In genomic region chr10:129517680-129518057, GRCh38 we compare ENCODE assay signal across 19 cellular contexts. TPM values are rescaled to one million over a fixed set of nuclear protein-coding genes. Genes with fewer than 3 reads are reported as not detected.
DNase-seq lines count a peak whose midpoint lies in the region; ATAC-seq and TF ChIP-seq lines count a peak whose summit lies in the region.
"Had no signal": no experiment of that assay in that cellular context is flagged by ENCODE, and none has a peak within 500 bp of the region (broad histone marks: within the 10 kb centered on the region; RNA-seq: fewer than 3 reads in every experiment).

No MANE protein-coding gene starts in this region.

- peak overlapping the region; percentile 57 for H3K27ac Mint-ChIP-seq in CD8-positive, alpha-beta T cell
- H3K27ac Mint-ChIP-seq in activated B cell treated with CpG ODN at 0.5 μM for 24 hours = peak overlapping the region; percentile 24
- H3K27ac Mint-ChIP-seq in naive thymus-derived CD4-positive, alpha-beta T cell = no peak overlapping the region

- peaks cover 5% of the 10 kb centered on the region for H3K9me3 ChIP-seq in CD8-positive, alpha-beta T cell (ENCODE audit: low read length)
- H3K9me3 ChIP-seq in naive thymus-derived CD4-positive, alpha-beta T cell (ENCODE audit: control insufficient read depth in 2 of 3, low read length in 3 of 3) = peaks cover 0 to 12% (median 0%) of the 10 kb centered on the region in 3 experiments
- H3K9me3 ChIP-seq: MG63 had no signal

- no peaks in the 10 kb centered on the region for H3K27me3 ChIP-seq in CD8-positive, alpha-beta T cell (ENCODE audit: insufficient read depth, low read length)
- no peaks in the 10 kb centered on the region for H3K27me3 ChIP-seq in naive thymus-derived CD4-positive, alpha-beta T cell (ENCODE audit: control insufficient read depth in 2 of 2, insufficient read depth in 2 of 2, low read length in 2 of 2)
- H3K27me3 ChIP-seq: MG63 had no signal

- H3K4me3 ChIP-seq in CD8-positive, alpha-beta T cell (ENCODE audit: low read depth, low read length) = no peak overlapping the region
- H3K4me3 ChIP-seq in naive thymus-derived CD4-positive, alpha-beta T cell (ENCODE audit: low read length) = no peak overlapping the region
- H3K4me3 ChIP-seq: MG63, PC-9 had no signal

- no peak overlapping the region for H3K4me3 Mint-ChIP-seq in CD8-positive, alpha-beta T cell
- no peak overlapping the region for H3K4me3 Mint-ChIP-seq in activated B cell treated with CpG ODN at 0.5 μM for 24 hours
- H3K4me3 Mint-ChIP-seq in naive thymus-derived CD4-positive, alpha-beta T cell = no peak overlapping the region
- H3K4me3 Mint-ChIP-seq: CD4-positive, CD25-positive, alpha-beta regulatory T cell had no signal

- H3K27me3 Mint-ChIP-seq in CD8-positive, alpha-beta T cell (ENCODE audit: low read depth) = no peaks in the 10 kb centered on the region
- H3K27me3 Mint-ChIP-seq in activated B cell treated with CpG ODN at 0.5 μM for 24 hours = no peaks in the 10 kb centered on the region
- H3K27me3 Mint-ChIP-seq in naive thymus-derived CD4-positive, alpha-beta T cell = no peaks in the 10 kb centered on the region
- H3K27me3 Mint-ChIP-seq: CD4-positive, CD25-positive, alpha-beta regulatory T cell had no signal

- intact Hi-C loops in CD8-positive, alpha-beta T cell (cut with DNase I, micrococcal nuclease) = no loop called here
- intact Hi-C loops in activated B cell treated with CpG ODN at 0.5 μM for 24 hours (cut with micrococcal nuclease) = no loop called here
- intact Hi-C loops in naive thymus-derived CD4-positive, alpha-beta T cell (cut with micrococcal nuclease) = no loop called here

- H3K36me3 ChIP-seq in CD8-positive, alpha-beta T cell (ENCODE audit: insufficient read depth, low read length) = no peaks in the 10 kb centered on the region
- H3K36me3 ChIP-seq in naive thymus-derived CD4-positive, alpha-beta T cell (ENCODE audit: control insufficient read depth in 2 of 3, insufficient read depth in 3 of 3, low read length in 3 of 3) = peaks cover 0 to 5% (median 0%) of the 10 kb centered on the region in 3 experiments
- H3K36me3 ChIP-seq: MG63 had no signal

- peaks cover 3% of the 10 kb centered on the region for H3K9me3 Mint-ChIP-seq in CD8-positive, alpha-beta T cell
- H3K9me3 Mint-ChIP-seq in activated B cell treated with CpG ODN at 0.5 μM for 24 hours = no peaks in the 10 kb centered on the region
- peaks cover 0 to 22% (median 0%) of the 10 kb centered on the region in 11 donors for H3K9me3 Mint-ChIP-seq in naive thymus-derived CD4-positive, alpha-beta T cell

- in situ Hi-C loops in G401 (cut with HindIII; ENCODE audit: low sequenced_read_pairs) = no loop called here

- ATAC-seq in CD8-positive, alpha-beta T cell = no peak
- ATAC-seq in activated B cell treated with CpG ODN at 0.5 μM for 24 hours (ENCODE audit: low read depth) = no peak
- peak; percentile 68 for ATAC-seq in naive thymus-derived CD4-positive, alpha-beta T cell
- no peak for ATAC-seq in SK-N-SH treated with all-trans-retinoic acid at 6 μM for 48 hours

- no peak overlapping the region for H3K27ac ChIP-seq in CD8-positive, alpha-beta T cell (ENCODE audit: low read depth, low read length)
- no peak overlapping the region for H3K27ac ChIP-seq in naive thymus-derived CD4-positive, alpha-beta T cell (ENCODE audit: low read depth, low read length)
- H3K27ac ChIP-seq: PC-9 had no signal

- peaks cover 21% of the 10 kb centered on the region for H3K4me1 Mint-ChIP-seq in CD8-positive, alpha-beta T cell (ENCODE audit: low read depth)
- H3K4me1 Mint-ChIP-seq in activated B cell treated with CpG ODN at 0.5 μM for 24 hours = peaks cover 13% of the 10 kb centered on the region
- H3K4me1 Mint-ChIP-seq in naive thymus-derived CD4-positive, alpha-beta T cell = peaks cover 0 to 35% (median 25%) of the 10 kb centered on the region in 7 donors

- DNase-seq in CD8-positive, alpha-beta T cell = peak in 2 of 7 experiments; percentile 13 to 39
- no peak for DNase-seq in activated B cell treated with CpG ODN at 0.5 μM for 24 hours
- no peak for DNase-seq in naive thymus-derived CD4-positive, alpha-beta T cell
- DNase-seq in stimulated activated CD8-positive, alpha-beta memory T cell treated with anti-CD3 and anti-CD28 coated beads, Interleukin-4, amount 100 ng/mL, for 48 hours = peak; percentile 27
- DNase-seq in G401 (ENCODE audit: low spot score) = no peak
- DNase-seq in activated gamma-delta T cell (lab: John Stamatoyannopoulos, UW) = no peak
- no peak for DNase-seq in H4 (ENCODE audit: low spot score)
- DNase-seq: CD4-positive, CD25-positive, alpha-beta regulatory T cell; DMS79; H7; Karpas-422; MG63; NCI-H1092; NCI-H146; NCI-H2081; NCI-H510A; NCI-H774; PC-9 had no signal

- POLR2A ChIA-PET in CD8-positive, alpha-beta T cell (lab: Charles Lee) = interaction anchor here (1.1 kb wide), 1 partner anchor 51 kb away, joined by 3 read pairs; the partner anchor contains the start of gene MGMT
- POLR2A ChIA-PET in activated B cell treated with CpG ODN at 0.5 μM for 24 hours (lab: Charles Lee) = no interaction called here
- POLR2A ChIA-PET in naive thymus-derived CD4-positive, alpha-beta T cell (lab: Charles Lee) = no interaction called here

- no peak for TF ChIP-seq CTCF in CD8-positive, alpha-beta T cell (IDR thresholded peaks at IDR 0.05)
- no peak for TF ChIP-seq CTCF in activated B cell treated with CpG ODN at 0.5 μM for 24 hours (IDR thresholded peaks at IDR 0.05)

- H3K36me3 Mint-ChIP-seq in CD8-positive, alpha-beta T cell = peaks cover 22% of the 10 kb centered on the region
- peaks cover 7% of the 10 kb centered on the region for H3K36me3 Mint-ChIP-seq in activated B cell treated with CpG ODN at 0.5 μM for 24 hours (ENCODE audit: low read depth)
- peaks cover 0 to 32% (median 18%) of the 10 kb centered on the region in 5 donors for H3K36me3 Mint-ChIP-seq in naive thymus-derived CD4-positive, alpha-beta T cell

- H3K4me1 ChIP-seq in CD8-positive, alpha-beta T cell (ENCODE audit: insufficient read depth, low read length) = peaks cover 12% of the 10 kb centered on the region
- no peaks in the 10 kb centered on the region for H3K4me1 ChIP-seq in naive thymus-derived CD4-positive, alpha-beta T cell (ENCODE audit: control insufficient read depth in 2 of 2, insufficient read depth in 2 of 2, low read length in 2 of 2)

- CTCF ChIA-PET in CD8-positive, alpha-beta T cell (lab: Charles Lee) = no interaction called here
- CTCF ChIA-PET in activated B cell treated with CpG ODN at 0.5 μM for 24 hours (lab: Charles Lee) = no interaction called here
- CTCF ChIA-PET in naive thymus-derived CD4-positive, alpha-beta T cell (lab: Charles Lee) = no interaction called here

TF ChIP-seq in SK-N-SH treated with all-trans-retinoic acid at 6 μM for 48 hours, 23 proteins besides CTCF, POLR2A, EP300 and RAD21 (continues in another document):
- TF ChIP-seq ZFP3 (CRISPR knock-in tag; IDR thresholded peaks at IDR 0.05) (no peak), CREB5 (CRISPR knock-in tag; IDR thresholded peaks at IDR 0.05; ENCODE audit: low read depth) (no peak), GLIS3 (CRISPR knock-in tag; IDR thresholded peaks at IDR 0.05) (no peak), PATZ1 (CRISPR knock-in tag; IDR thresholded peaks at IDR 0.05; ENCODE audit: borderline replicate concordance) (no peak), ISL1 (CRISPR knock-in tag; IDR thresholded peaks at IDR 0.05) (no peak), TCF4 (CRISPR knock-in tag; IDR thresholded peaks at IDR 0.05; ENCODE audit: borderline replicate concordance) (no peak), CSDC2 (CRISPR knock-in tag; IDR thresholded peaks at IDR 0.05) (no peak), ZNF70 (CRISPR knock-in tag; IDR thresholded peaks at IDR 0.05) (no peak), TOX (CRISPR knock-in tag; IDR thresholded peaks at IDR 0.05; ENCODE audit: borderline replicate concordance) (no peak), ZC3H10 (CRISPR knock-in tag; IDR thresholded peaks at IDR 0.05) (no peak)

RNA-seq across cellular contexts. Expression of gene MGMT, which starts 50.6 kb away (rescaled TPM):
- 1 to 10 TPM; 6.4 to 7.0 TPM for total RNA-seq in CD8-positive, alpha-beta T cell
- total RNA-seq in activated B cell treated with CpG ODN at 0.5 μM for 24 hours = 22.5 and 25.8 TPM in 2 replicates
- total RNA-seq in naive thymus-derived CD4-positive, alpha-beta T cell = 10 to 100 TPM; 17.6 to 23.9 (median 21.8) TPM
- polyA plus RNA-seq in naive thymus-derived CD4-positive, alpha-beta T cell = 10 to 100 TPM; 30.3 to 37.1 TPM
- 60.3 and 98.3 TPM in 2 replicates for total RNA-seq in G401 (2014; rRNA removed; shearing (Covaris generic))
- total RNA-seq in H4 (2014; rRNA removed; shearing (Covaris generic)) = 12.5 and 13.1 TPM in 2 replicates

Comparison
In these comparisons a context has a peak if more than half of its experiments do, and no peak if none do; other contexts are left out.
1. H3K27ac Mint-ChIP-seq: peak in CD8-positive, alpha-beta T cell (single experiment) and activated B cell treated with CpG ODN at 0.5 μM for 24 hours (single experiment); none in naive thymus-derived CD4-positive, alpha-beta T cell (0 of 9).